ENCODE assay signal across 1 cellular context in genomic region chr1:18414872-18415447, GRCh38.
A peak's percentile ranks its signal among the peaks of the same experiment; 100 is the strongest.
TF ChIP-seq lines count a peak whose summit lies in the region.

No MANE protein-coding gene starts in this region.

TF ChIP-seq in K562, 482 proteins besides CTCF, POLR2A, EP300 and RAD21 (continued from another document and continues in another):
- TF ChIP-seq CBFA2T2 (conservative IDR thresholded peaks at IDR 0.05) (no peak), ZNF217 (CRISPR knock-in tag; IDR thresholded peaks at IDR 0.05) (no peak), ZBTB5 (IDR thresholded peaks at IDR 0.05) (no peak), PML (IDR thresholded peaks at IDR 0.05; ENCODE audit: low read length) (no peak), HDGF (IDR thresholded peaks at IDR 0.05) (no peak), TAL1 (IDR thresholded peaks at IDR 0.05) (peak; percentile 54), PTBP1 (IDR thresholded peaks at IDR 0.05; ENCODE audit: low read depth, low read length) (no peak), MGA (IDR thresholded peaks at IDR 0.05) (peak; percentile 41), SRSF7 (optimal IDR thresholded peaks at IDR 0.05; ENCODE audit: low read depth, low read length) (no peak), ZFPM2 (CRISPR knock-in tag; IDR thresholded peaks at IDR 0.05) (no peak), GMEB1 (CRISPR knock-in tag; IDR thresholded peaks at IDR 0.05) (no peak), ZBTB26 (CRISPR knock-in tag; IDR thresholded peaks at IDR 0.05) (peak; percentile 62; the same call in 1 of the 2 replicates), ZNF609 (CRISPR knock-in tag; IDR thresholded peaks at IDR 0.05; ENCODE audit: borderline replicate concordance) (no peak), E2F8 (IDR thresholded peaks at IDR 0.05; ENCODE audit: low read depth, partially characterized antibody) (no peak), CREB1 (IDR thresholded peaks at IDR 0.05) (no peak), CREB1 (CRISPR knock-in tag; IDR thresholded peaks at IDR 0.05) (no peak), ZBTB43 (CRISPR knock-in tag; IDR thresholded peaks at IDR 0.05) (no peak), BRF2 (IDR thresholded peaks at IDR 0.05; ENCODE audit: borderline replicate concordance, insufficient read depth, insufficient read length) (no peak), ZBTB9 (CRISPR knock-in tag; IDR thresholded peaks at IDR 0.05) (no peak; the same call in 1 of the 2 replicates), WHSC1 (IDR thresholded peaks at IDR 0.05; ENCODE audit: low read length) (no peak), TCF3 (CRISPR knock-in tag; IDR thresholded peaks at IDR 0.05) (peak; percentile 81)
